Comparison of ENCODE assay signal across 1 cellular context in the genomic region with DNA sequence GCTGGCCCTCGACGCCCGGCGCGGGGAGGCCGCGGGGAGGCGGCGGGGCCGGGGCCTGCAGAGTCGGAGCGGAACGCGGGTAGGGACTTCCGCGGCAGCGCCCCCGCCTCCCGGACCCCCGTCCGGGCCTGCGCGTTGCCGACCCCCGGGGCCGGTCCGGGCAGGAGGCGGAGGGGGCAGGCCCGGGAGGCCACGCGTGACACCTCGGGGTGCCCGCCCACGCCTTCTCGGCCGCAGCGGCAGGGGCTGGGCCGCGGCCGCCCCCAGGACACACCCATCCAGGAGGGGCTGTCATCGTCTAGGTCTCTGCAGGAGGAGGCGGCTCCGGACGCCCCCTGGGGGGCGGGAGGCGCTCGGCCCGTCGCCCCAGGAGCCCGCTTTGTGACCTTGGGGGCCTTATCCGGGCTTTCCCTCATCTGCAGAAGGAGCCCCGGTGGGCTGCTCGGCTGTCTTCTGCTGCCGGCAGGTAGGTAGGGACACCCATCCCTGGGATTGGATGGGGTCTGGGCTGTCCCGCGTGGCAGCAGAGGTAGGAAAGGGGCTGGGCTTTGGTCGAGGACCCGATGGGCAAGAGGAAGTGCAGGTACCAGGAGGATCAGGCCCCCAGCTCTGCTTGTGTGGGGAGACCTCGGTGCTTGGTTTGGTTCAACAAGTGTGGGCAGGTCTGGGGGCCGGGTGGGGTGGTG.
TF ChIP-seq lines count a peak whose summit lies in the region.

No MANE protein-coding gene starts in this region.

TF ChIP-seq in endothelial cell of umbilical vein, 7 proteins besides CTCF, POLR2A, EP300 and RAD21:
- TF ChIP-seq MYC (IDR thresholded peaks at IDR 0.05; ENCODE audit: low read depth, low read length) (no peak), GATA2 (IDR thresholded peaks at IDR 0.05; ENCODE audit: insufficient read depth, insufficient read length, low read depth, low read length) (no peak), JUN (IDR thresholded peaks at IDR 0.05; ENCODE audit: borderline replicate concordance, insufficient read depth, insufficient read length, low read depth) (no peak), FOS (IDR thresholded peaks at IDR 0.05; ENCODE audit: borderline replicate concordance, insufficient read depth, low read length) (no peak), POLR2AphosphoS5 (IDR thresholded peaks at IDR 0.05; ENCODE audit: insufficient read depth, low read depth, low read length) (no peak), EZH2 (IDR thresholded peaks at IDR 0.05; ENCODE audit: borderline replicate concordance, low read depth, low read length, severe bottlenecking) (no peak), MAX (IDR thresholded peaks at IDR 0.05; ENCODE audit: insufficient read depth, insufficient read length) (no peak)
